In the genomic region with DNA sequence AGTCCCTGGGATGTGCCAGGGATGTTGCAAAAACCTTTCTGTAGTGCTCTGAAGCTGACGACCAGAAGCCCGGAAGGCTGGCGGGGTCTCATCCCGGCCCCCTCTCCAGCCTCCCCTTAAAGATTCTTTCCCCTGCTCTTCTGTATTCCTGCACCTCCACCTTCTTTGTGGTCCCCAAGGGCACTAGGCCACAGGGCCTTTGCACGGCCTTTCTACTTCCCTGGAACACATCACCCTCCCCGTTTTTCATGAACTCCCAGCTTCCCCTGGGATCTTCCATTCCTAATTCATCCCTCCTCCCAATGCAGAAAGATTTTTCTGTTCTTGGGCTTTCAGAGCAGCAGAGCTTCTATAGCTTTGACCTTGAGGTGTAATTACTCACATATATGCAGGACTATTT, we compare ENCODE assay signal across 2 cellular contexts.
TF ChIP-seq lines count a peak whose summit lies in the region.

No MANE protein-coding gene starts in this region.

TF ChIP-seq in K562, 482 proteins besides CTCF, POLR2A, EP300 and RAD21:
- TF ChIP-seq, protein P1, sequence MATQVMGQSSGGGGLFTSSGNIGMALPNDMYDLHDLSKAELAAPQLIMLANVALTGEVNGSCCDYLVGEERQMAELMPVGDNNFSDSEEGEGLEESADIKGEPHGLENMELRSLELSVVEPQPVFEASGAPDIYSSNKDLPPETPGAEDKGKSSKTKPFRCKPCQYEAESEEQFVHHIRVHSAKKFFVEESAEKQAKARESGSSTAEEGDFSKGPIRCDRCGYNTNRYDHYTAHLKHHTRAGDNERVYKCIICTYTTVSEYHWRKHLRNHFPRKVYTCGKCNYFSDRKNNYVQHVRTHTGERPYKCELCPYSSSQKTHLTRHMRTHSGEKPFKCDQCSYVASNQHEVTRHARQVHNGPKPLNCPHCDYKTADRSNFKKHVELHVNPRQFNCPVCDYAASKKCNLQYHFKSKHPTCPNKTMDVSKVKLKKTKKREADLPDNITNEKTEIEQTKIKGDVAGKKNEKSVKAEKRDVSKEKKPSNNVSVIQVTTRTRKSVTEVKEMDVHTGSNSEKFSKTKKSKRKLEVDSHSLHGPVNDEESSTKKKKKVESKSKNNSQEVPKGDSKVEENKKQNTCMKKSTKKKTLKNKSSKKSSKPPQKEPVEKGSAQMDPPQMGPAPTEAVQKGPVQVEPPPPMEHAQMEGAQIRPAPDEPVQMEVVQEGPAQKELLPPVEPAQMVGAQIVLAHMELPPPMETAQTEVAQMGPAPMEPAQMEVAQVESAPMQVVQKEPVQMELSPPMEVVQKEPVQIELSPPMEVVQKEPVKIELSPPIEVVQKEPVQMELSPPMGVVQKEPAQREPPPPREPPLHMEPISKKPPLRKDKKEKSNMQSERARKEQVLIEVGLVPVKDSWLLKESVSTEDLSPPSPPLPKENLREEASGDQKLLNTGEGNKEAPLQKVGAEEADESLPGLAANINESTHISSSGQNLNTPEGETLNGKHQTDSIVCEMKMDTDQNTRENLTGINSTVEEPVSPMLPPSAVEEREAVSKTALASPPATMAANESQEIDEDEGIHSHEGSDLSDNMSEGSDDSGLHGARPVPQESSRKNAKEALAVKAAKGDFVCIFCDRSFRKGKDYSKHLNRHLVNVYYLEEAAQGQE (CRISPR knock-in tag; IDR thresholded peaks at IDR 0.05; ENCODE audit: low read depth) = no peak
- TF ChIP-seq, protein P2, sequence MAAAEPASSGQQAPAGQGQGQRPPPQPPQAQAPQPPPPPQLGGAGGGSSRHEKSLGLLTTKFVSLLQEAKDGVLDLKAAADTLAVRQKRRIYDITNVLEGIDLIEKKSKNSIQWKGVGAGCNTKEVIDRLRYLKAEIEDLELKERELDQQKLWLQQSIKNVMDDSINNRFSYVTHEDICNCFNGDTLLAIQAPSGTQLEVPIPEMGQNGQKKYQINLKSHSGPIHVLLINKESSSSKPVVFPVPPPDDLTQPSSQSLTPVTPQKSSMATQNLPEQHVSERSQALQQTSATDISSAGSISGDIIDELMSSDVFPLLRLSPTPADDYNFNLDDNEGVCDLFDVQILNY (CRISPR knock-in tag; IDR thresholded peaks at IDR 0.05) = no peak
- TF ChIP-seq RBM25 (IDR thresholded peaks at IDR 0.05; ENCODE audit: low read depth, low read length, severe bottlenecking) (peak; percentile 59), BCOR (IDR thresholded peaks at IDR 0.05) (peak; percentile 59), MAFF (IDR thresholded peaks at IDR 0.05; ENCODE audit: low read length) (no peak), CHD4 (IDR thresholded peaks at IDR 0.05; ENCODE audit: insufficient read depth, insufficient replicate concordance, low read depth, low read length, poor library complexity, severe bottlenecking) (peak; percentile 13)

TF ChIP-seq in H1, 55 proteins besides CTCF, POLR2A, EP300 and RAD21:
- TF ChIP-seq KDM1A (IDR thresholded peaks at IDR 0.05; ENCODE audit: borderline replicate concordance, low read length) (peak; percentile 53; the same call in 1 of the 2 replicates), RNF2 (IDR thresholded peaks at IDR 0.05; ENCODE audit: borderline replicate concordance, low read depth, low read length, missing control alignments, poor library complexity, severe bottlenecking) (no peak)
